38 cellular contexts compared by ENCODE assay signal in genomic region chr22:29482726-29483125, GRCh38. TPM values are rescaled to one million over a fixed set of nuclear protein-coding genes. Genes with fewer than 3 reads are reported as not detected.
"Had no signal": no experiment of that assay in that cellular context is flagged by ENCODE, and none has a peak within 500 bp of the region (broad histone marks: within the 10 kb centered on the region; RNA-seq: fewer than 3 reads in every experiment).

No MANE protein-coding gene starts in this region.

- ATAC-seq: activated CD4-positive, alpha-beta T cell treated with anti-CD3 and anti-CD28 coated beads for 36 hours; activated CD8-positive, alpha-beta memory T cell treated with anti-CD3 and anti-CD28 coated beads, Interleukin-2, amount 10 ng/mL, durations not matched to agents 7 days and 5 days; activated CD8-positive, alpha-beta T cell treated with anti-CD3 and anti-CD28 coated beads, Interleukin-2, amount 10 ng/mL, durations not matched to agents 7 days and 5 days; activated naive CD8-positive, alpha-beta T cell treated with anti-CD3 and anti-CD28 coated beads, Interleukin-2, amount 50 U/mL, for 24 hours; body of pancreas had no signal

- H3K27ac Mint-ChIP-seq: activated B cell treated with CpG ODN at 0.5 μM for 24 hours; activated CD4-positive, alpha-beta memory T cell treated with anti-CD3 and anti-CD28 coated beads, Interleukin-2, amount 10 ng/mL, durations not matched to agents 7 days and 5 days; activated CD4-positive, alpha-beta T cell treated with anti-CD3 and anti-CD28 coated beads for 36 hours; activated CD4-positive, alpha-beta T cell treated with anti-CD3 and anti-CD28 coated beads, Interleukin-2, amount 10 ng/mL, durations not matched to agents 7 days and 5 days; activated CD8-positive, alpha-beta memory T cell treated with anti-CD3 and anti-CD28 coated beads, Interleukin-2, amount 10 ng/mL, durations not matched to agents 7 days and 5 days; activated CD8-positive, alpha-beta T cell treated with anti-CD3 and anti-CD28 coated beads, Interleukin-2, amount 10 ng/mL, durations not matched to agents 7 days and 5 days; activated naive CD4-positive, alpha-beta T cell treated with anti-CD3 and anti-CD28 coated beads, Interleukin-2, amount 10 ng/mL, durations not matched to agents 7 days and 5 days; activated naive CD4-positive, alpha-beta T cell treated with anti-CD3 and anti-CD28 coated beads, Interleukin-2, amount 50 U/mL, for 24 hours; activated naive CD8-positive, alpha-beta T cell; activated naive CD8-positive, alpha-beta T cell treated with anti-CD3 and anti-CD28 coated beads, Interleukin-2, amount 10 ng/mL, durations not matched to agents 7 days and 5 days; activated naive CD8-positive, alpha-beta T cell treated with anti-CD3 and anti-CD28 coated beads, Interleukin-2, amount 50 U/mL, for 24 hours; activated T-cell treated with anti-CD3 and anti-CD28 coated beads, Interleukin-2, amount 50 U/mL, for 24 hours; activated T-helper 2 cell treated with anti-CD3 and anti-CD28 coated beads, Interferon-gamma antibody, Interleukin-2, Interleukin-4, amounts not matched to agents 10 μg/mL and 5 μg/mL and 100 μg/mL, durations not matched to agents 14 hours and 24 hours and 36 hours; T-helper 1 cell treated with Interleukin-12 subunit alpha and Interleukin-12 subunit beta and Interleukin-4 antibody, amounts not matched to agents 30 μg/mL and 1 μg/mL, for 36 hours; T-helper 2 cell treated with Interferon-gamma antibody and Interleukin-4, amounts not matched to agents 5 μg/mL and 100 μg/mL, for 36 hours had no signal

- H3K4me3 Mint-ChIP-seq: activated B cell treated with CpG ODN at 0.5 μM for 24 hours; activated CD4-positive, alpha-beta memory T cell treated with anti-CD3 and anti-CD28 coated beads, Interleukin-2, amount 10 ng/mL, durations not matched to agents 7 days and 5 days; activated CD4-positive, alpha-beta T cell treated with anti-CD3 and anti-CD28 coated beads for 36 hours; activated CD4-positive, alpha-beta T cell treated with anti-CD3 and anti-CD28 coated beads, Interleukin-2, amount 10 ng/mL, durations not matched to agents 7 days and 5 days; activated CD8-positive, alpha-beta memory T cell treated with anti-CD3 and anti-CD28 coated beads, Interleukin-2, amount 10 ng/mL, durations not matched to agents 7 days and 5 days; activated CD8-positive, alpha-beta T cell treated with anti-CD3 and anti-CD28 coated beads, Interleukin-2, amount 10 ng/mL, durations not matched to agents 7 days and 5 days; activated naive CD4-positive, alpha-beta T cell treated with anti-CD3 and anti-CD28 coated beads, Interleukin-2, amount 10 ng/mL, durations not matched to agents 7 days and 5 days; activated naive CD4-positive, alpha-beta T cell treated with anti-CD3 and anti-CD28 coated beads, Interleukin-2, amount 50 U/mL, for 24 hours; activated naive CD8-positive, alpha-beta T cell; activated naive CD8-positive, alpha-beta T cell treated with anti-CD3 and anti-CD28 coated beads, Interleukin-2, amount 10 ng/mL, durations not matched to agents 7 days and 5 days; activated T-cell treated with anti-CD3 and anti-CD28 coated beads, Interleukin-2, amount 50 U/mL, for 24 hours; T-helper 2 cell treated with Interferon-gamma antibody and Interleukin-4, amounts not matched to agents 5 μg/mL and 100 μg/mL, for 36 hours had no signal

- FAIRE-seq: astrocyte, TTC549 had no signal

- H3K4me3 ChIP-seq: body of pancreas, breast epithelium had no signal

- H3K27ac ChIP-seq: body of pancreas, brain microvascular endothelial cell, breast epithelium, VCaP had no signal

- H3K36me3 Mint-ChIP-seq: activated naive CD8-positive, alpha-beta T cell had no signal

- H3K9me3 ChIP-seq: body of pancreas, breast epithelium had no signal

- H3K9me3 Mint-ChIP-seq: activated B cell treated with CpG ODN at 0.5 μM for 24 hours; activated CD4-positive, alpha-beta T cell treated with anti-CD3 and anti-CD28 coated beads, Interleukin-2, amount 10 ng/mL, durations not matched to agents 7 days and 5 days; activated naive CD4-positive, alpha-beta T cell treated with anti-CD3 and anti-CD28 coated beads, Interleukin-2, amount 10 ng/mL, durations not matched to agents 7 days and 5 days; activated naive CD4-positive, alpha-beta T cell treated with anti-CD3 and anti-CD28 coated beads, Interleukin-2, amount 50 U/mL, for 24 hours; activated naive CD8-positive, alpha-beta T cell treated with anti-CD3 and anti-CD28 coated beads, Interleukin-2, amount 10 ng/mL, durations not matched to agents 7 days and 5 days; activated naive CD8-positive, alpha-beta T cell treated with anti-CD3 and anti-CD28 coated beads, Interleukin-2, amount 50 U/mL, for 24 hours; activated T-cell treated with anti-CD3 and anti-CD28 coated beads, Interleukin-2, amount 50 U/mL, for 24 hours; activated T-helper 2 cell treated with anti-CD3 and anti-CD28 coated beads, Interferon-gamma antibody, Interleukin-2, Interleukin-4, amounts not matched to agents 10 μg/mL and 5 μg/mL and 100 μg/mL, durations not matched to agents 14 hours and 24 hours and 36 hours; T-helper 1 cell treated with Interleukin-12 subunit alpha and Interleukin-12 subunit beta and Interleukin-4 antibody, amounts not matched to agents 30 μg/mL and 1 μg/mL, for 36 hours; T-helper 2 cell treated with Interferon-gamma antibody and Interleukin-4, amounts not matched to agents 5 μg/mL and 100 μg/mL, for 36 hours had no signal

- DNase-seq: activated B cell treated with CpG ODN at 0.5 μM for 24 hours; activated CD4-positive, alpha-beta memory T cell treated with anti-CD3 and anti-CD28 coated beads, Interleukin-2, amount 10 ng/mL, durations not matched to agents 7 days and 5 days; activated CD4-positive, alpha-beta T cell treated with anti-CD3 and anti-CD28 coated beads for 1 hour; activated CD4-positive, alpha-beta T cell treated with anti-CD3 and anti-CD28 coated beads for 36 hours; activated CD4-positive, alpha-beta T cell treated with anti-CD3 and anti-CD28 coated beads for 48 hours; activated CD4-positive, alpha-beta T cell treated with anti-CD3 and anti-CD28 coated beads, Interleukin-2, amount 10 ng/mL, durations not matched to agents 7 days and 5 days; activated CD4-positive, alpha-beta T cell treated with anti-CD3 and anti-CD28 coated beads, Interleukin-2, amount 50 U/mL, for 48 hours; activated CD8-positive, alpha-beta memory T cell treated with anti-CD3 and anti-CD28 coated beads for 24 hours; activated CD8-positive, alpha-beta memory T cell treated with anti-CD3 and anti-CD28 coated beads, Interleukin-2, amount 10 ng/mL, durations not matched to agents 7 days and 5 days; activated CD8-positive, alpha-beta memory T cell treated with anti-CD3 and anti-CD28 coated beads, Interleukin-2, amount 50 U/mL, for 48 hours; activated CD8-positive, alpha-beta T cell treated with anti-CD3 and anti-CD28 coated beads, Interleukin-2, amount 10 ng/mL, durations not matched to agents 7 days and 5 days; activated effector memory CD4-positive, alpha-beta T cell treated with Interleukin-2 at 50 U/mL for 16 hours; activated gamma-delta T cell; activated naive CD4-positive, alpha-beta T cell treated with anti-CD3 and anti-CD28 coated beads, Interleukin-2, amount 10 ng/mL, durations not matched to agents 7 days and 5 days; activated naive CD4-positive, alpha-beta T cell treated with Interleukin-2 at 50 U/mL for 16 hours; activated naive CD8-positive, alpha-beta T cell treated with anti-CD3 and anti-CD28 coated beads, Interleukin-2, amount 10 ng/mL, durations not matched to agents 7 days and 5 days; activated naive CD8-positive, alpha-beta T cell treated with anti-CD3 and anti-CD28 coated beads, Interleukin-2, amount 50 U/mL, for 24 hours; activated T-cell treated with anti-CD3 and anti-CD28 coated beads, Interleukin-2, amount 50 U/mL, for 24 hours; activated T-cell treated with anti-CD3 and anti-CD28 coated beads, Interleukin-2, amount 50 U/mL, for 48 hours; amniotic stem cell; aorta; body of pancreas; brain microvascular endothelial cell; central memory CD4-positive, alpha-beta T cell; T-helper 1 cell; T-helper 2 cell; T-helper 9 cell had no signal

- H3K36me3 ChIP-seq: brain microvascular endothelial cell, breast epithelium had no signal

RNA-seq across cellular contexts. Expression of gene RFPL1, which starts 44.3 kb away (rescaled TPM):
- total RNA-seq: activated B cell treated with CpG ODN at 0.5 μM for 24 hours; activated CD4-positive, alpha-beta memory T cell treated with anti-CD3 and anti-CD28 coated beads, Interleukin-2, amount 10 ng/mL, durations not matched to agents 7 days and 5 days; activated CD4-positive, alpha-beta T cell treated with anti-CD3 and anti-CD28 coated beads for 36 hours; activated CD4-positive, alpha-beta T cell treated with anti-CD3 and anti-CD28 coated beads, Interleukin-2, amount 10 ng/mL, durations not matched to agents 7 days and 5 days; activated CD8-positive, alpha-beta memory T cell treated with anti-CD3 and anti-CD28 coated beads, Interleukin-2, amount 10 ng/mL, durations not matched to agents 7 days and 5 days; activated CD8-positive, alpha-beta T cell treated with anti-CD3 and anti-CD28 coated beads, Interleukin-2, amount 10 ng/mL, durations not matched to agents 7 days and 5 days; activated naive CD8-positive, alpha-beta T cell treated with anti-CD3 and anti-CD28 coated beads, Interleukin-2, amount 10 ng/mL, durations not matched to agents 7 days and 5 days; activated T-helper 2 cell treated with anti-CD3 and anti-CD28 coated beads, Interferon-gamma antibody, Interleukin-2, Interleukin-4, amounts not matched to agents 10 μg/mL and 5 μg/mL and 100 μg/mL, durations not matched to agents 14 hours and 24 hours and 36 hours; aorta; astrocyte; body of pancreas; breast epithelium; cardiac septum; cerebellum had no signal
- polyA plus RNA-seq: aorta had no signal
